ENCODE assay signal across 15 cellular contexts in genomic region chr10:21625623-21626229, GRCh38.
DNase-seq lines count a peak whose midpoint lies in the region; ATAC-seq, FAIRE-seq and TF ChIP-seq lines count a peak whose summit lies in the region.
"Had no signal": no experiment of that assay in that cellular context is flagged by ENCODE, and none has a peak within 500 bp of the region (broad histone marks: within the 10 kb centered on the region; RNA-seq: fewer than 3 reads in every experiment).

No MANE protein-coding gene starts in this region.

- BruUV-seq in HepG2 (replicated peaks; lab: Mats Ljungman, UMichigan) (no TSS peak), GM12878 (replicated peaks; lab: Mats Ljungman, UMichigan) (no TSS peak)

- no peak overlapping the region for H2AFZ ChIP-seq in HepG2 (ENCODE audit: low read length)
- H2AFZ ChIP-seq in GM12878 (ENCODE audit: control insufficient read depth, low read depth, low read length) = no peak overlapping the region

- TF ChIP-seq EP300 in HepG2 (IDR thresholded peaks at IDR 0.05; ENCODE audit: low read depth in 2 of 2, low read length in 2 of 2) (no peak), HepG2 (CRISPR knock-in tag; IDR thresholded peaks at IDR 0.05; ENCODE audit: borderline replicate concordance) (no peak), GM12878 (IDR thresholded peaks at IDR 0.05; ENCODE audit: borderline replicate concordance in 1 of 2, control insufficient read depth in 1 of 2, low read depth in 2 of 2, low read length in 2 of 2) (no peak)

- no peak for TF ChIP-seq RAD21 in HepG2 (CRISPR knock-in tag; IDR thresholded peaks at IDR 0.05)
- no peak for TF ChIP-seq RAD21 in GM12878 (IDR thresholded peaks at IDR 0.05; ENCODE audit: insufficient read depth, low read depth, low read length)

- H3K9ac ChIP-seq in HepG2 (ENCODE audit: insufficient read depth, low read depth, low read length) (no peak overlapping the region), GM12878 (ENCODE audit: control insufficient read depth, insufficient read depth, low read length) (no peak overlapping the region)

- no peaks in the 10 kb centered on the region for H3K9me3 Mint-ChIP-seq in T-helper 1 cell treated with Interleukin-12 subunit alpha and Interleukin-12 subunit beta and Interleukin-4 antibody, amounts not matched to agents 30 μg/mL and 1 μg/mL, for 36 hours

- H3K79me2 ChIP-seq in HepG2 (ENCODE audit: insufficient read depth, low read length) = peaks cover 6% of the 10 kb centered on the region
- H3K79me2 ChIP-seq in GM12878 (ENCODE audit: control insufficient read depth, insufficient read depth, low read length) = no peaks in the 10 kb centered on the region

- FAIRE-seq in HepG2 (lab: Jason Lieb, UNC) (no peak), GM12878 (lab: Jason Lieb, UNC) (peak; percentile 41), RCC 7860 (lab: Jason Lieb, UNC) (no peak)
- FAIRE-seq: GM18507 had no signal

- RAD21 ChIA-PET in GM12878 (lab: Charles Lee; ENCODE audit: unreplicated experiment) = no interaction called here

- in situ Hi-C loops in HepG2 (cut with HindIII; ENCODE audit: extremely low pct_ligation_motif_present, low pct_unique_long_range_greater_than_20kb) = no loop called here
- in situ Hi-C loops in GM12878 (cut with MboI) = no loop called here

- WGBS in HepG2 (ENCODE audit: low lambda C conversion rate) = 97% methylated on average over 3 of the region's 3 CpGs
- 76% methylated on average over 3 of the region's 3 CpGs for WGBS in right lobe of liver (ENCODE audit: insufficient coverage, low coverage, low lambda C conversion rate, missing lambda C conversion rate)
- WGBS in GM12878 (ENCODE audit: insufficient coverage, insufficient replicate concordance, low lambda C conversion rate, missing lambda C conversion rate) = 100% methylated on average over 3 of the region's 3 CpGs

- H3K4me2 ChIP-seq in HepG2 (ENCODE audit: low read depth, low read length) (no peak overlapping the region), GM12878 (ENCODE audit: control insufficient read depth, insufficient read depth) (no peak overlapping the region)

- no peaks in the 10 kb centered on the region for H3K9me3 ChIP-seq in HepG2 (ENCODE audit: low read length)
- no peaks in the 10 kb centered on the region for H3K9me3 ChIP-seq in right lobe of liver
- no peaks in the 10 kb centered on the region for H3K9me3 ChIP-seq in GM12878 (replicated peaks; ENCODE audit: control insufficient read depth, insufficient read depth, low read length)
- H3K9me3 ChIP-seq: HAP-1 had no signal

- H3K4me3 Mint-ChIP-seq in T-helper 1 cell treated with Interleukin-12 subunit alpha and Interleukin-12 subunit beta and Interleukin-4 antibody, amounts not matched to agents 30 μg/mL and 1 μg/mL, for 36 hours = no peak overlapping the region

- H3K27ac Mint-ChIP-seq in T-helper 1 cell treated with Interleukin-12 subunit alpha and Interleukin-12 subunit beta and Interleukin-4 antibody, amounts not matched to agents 30 μg/mL and 1 μg/mL, for 36 hours = peak overlapping the region; percentile 21

- H3K36me3 Mint-ChIP-seq in T-helper 1 cell treated with Interleukin-12 subunit alpha and Interleukin-12 subunit beta and Interleukin-4 antibody, amounts not matched to agents 30 μg/mL and 1 μg/mL, for 36 hours (ENCODE audit: low read depth) = peaks cover 33% of the 10 kb centered on the region

- intact Hi-C loops in HepG2 (cut with micrococcal nuclease; ENCODE audit: unreplicated experiment) (no loop called here), right lobe of liver (cut with DNase I) (no loop called here), GM12878 (cut with micrococcal nuclease; ENCODE audit: unreplicated experiment) (no loop called here)

- CTCF ChIA-PET in HepG2 (lab: Yijun Ruan, JAX; ENCODE audit: low intra/inter-chr PET ratio, low total read pairs) = no interaction called here
- CTCF ChIA-PET in GM12878 (lab: Yijun Ruan, JAX) = interaction anchor here (1.1 kb wide), 1 partner anchor 16 kb away, joined by 3 read pairs; no protein-coding TSS in a partner anchor

- SMC1A ChIA-PET in GM12878 (lab: Charles Lee; ENCODE audit: uncharacterized antibody, unreplicated experiment) = interaction anchor here (1.8 kb wide), 1 partner anchor 11 kb away, joined by 6 read pairs; no protein-coding TSS in a partner anchor

- H3K27me3 ChIP-seq in HepG2 (ENCODE audit: control insufficient read depth in 1 of 2, insufficient read depth in 2 of 2, low read length in 2 of 2) (no peaks in the 10 kb centered on the region), right lobe of liver (no peaks in the 10 kb centered on the region), GM12878 (replicated peaks in 1 of 2; ENCODE audit: control insufficient read depth in 2 of 2, insufficient read depth in 2 of 2, low read length in 1 of 2) (no peaks in the 10 kb centered on the region)

- H3K36me3 ChIP-seq in HepG2 (replicated peaks in 1 of 2; ENCODE audit: control insufficient read depth in 1 of 2, insufficient read depth in 2 of 2, low read length in 2 of 2) = peaks cover 8 to 45% of the 10 kb centered on the region in 2 experiments
- no peaks in the 10 kb centered on the region for H3K36me3 ChIP-seq in right lobe of liver
- peaks cover 2 to 7% of the 10 kb centered on the region in 2 experiments; a peak in 2 of 4 replicates for H3K36me3 ChIP-seq in GM12878 (ENCODE audit: control insufficient read depth in 2 of 2, insufficient read depth in 2 of 2, low read length in 1 of 2)

- peaks cover 34% of the 10 kb centered on the region for H3K4me1 ChIP-seq in HepG2 (ENCODE audit: insufficient read depth, low read length)
- H3K4me1 ChIP-seq in right lobe of liver = no peaks in the 10 kb centered on the region
- H3K4me1 ChIP-seq in GM12878 (ENCODE audit: control insufficient read depth, insufficient read depth, low read length) = no peaks in the 10 kb centered on the region
- H3K4me1 ChIP-seq: HAP-1 had no signal

- ATAC-seq in HepG2 (peak; percentile 21; the same call in 2 of the 3 replicates), right lobe of liver (no peak), GM12878 (no peak)

- DNase-seq in T-helper 1 cell (no peak), HepG2 (ENCODE audit: low spot score) (no peak), right lobe of liver (no peak), GM12878 (ENCODE audit: low read depth, low spot score) (no peak), RCC 7860 (ENCODE audit: low spot score) (no peak)
- DNase-seq in stimulated activated CD4-positive, alpha-beta T cell treated with anti-CD3 and anti-CD28 coated beads, Interleukin-2, amount 100 ng/mL, for 48 hours = no peak
- DNase-seq in stimulated activated CD4-positive, alpha-beta T cell treated with anti-CD3 and anti-CD28 coated beads, Interleukin-15, amount 100 ng/mL, for 24 hours = no peak
- DNase-seq: DMS153, NCI-H1436, NCI-H2029 treated with DMSO at 0.1 percent for 48 hours, NCI-H524 treated with DMSO at 0.1 percent for 48 hours had no signal

- TF ChIP-seq POLR2A in HepG2 (IDR thresholded peaks at IDR 0.05; ENCODE audit: insufficient read depth in 1 of 2, low read depth in 2 of 2, low read length in 2 of 2) = no peak
- TF ChIP-seq POLR2A in right lobe of liver (IDR thresholded peaks at IDR 0.05) = no peak
- TF ChIP-seq POLR2A in GM12878 (IDR thresholded peaks at IDR 0.05; ENCODE audit: low read depth, low read length) = no peak

- POLR2A ChIA-PET in HepG2 (lab: Yijun Ruan, JAX) = no interaction called here
- POLR2A ChIA-PET in GM12878 (lab: Charles Lee) = no interaction called here

- peaks cover 17% of the 10 kb centered on the region for H3K4me1 Mint-ChIP-seq in T-helper 1 cell treated with Interleukin-12 subunit alpha and Interleukin-12 subunit beta and Interleukin-4 antibody, amounts not matched to agents 30 μg/mL and 1 μg/mL, for 36 hours (ENCODE audit: low read depth)

- no peak for TF ChIP-seq CTCF in HepG2 (CRISPR knock-in tag; IDR thresholded peaks at IDR 0.05)
- no peak for TF ChIP-seq CTCF in right lobe of liver (IDR thresholded peaks at IDR 0.05)
- no peak for TF ChIP-seq CTCF in GM12878 (IDR thresholded peaks at IDR 0.05 in 2 of 3, conservative IDR thresholded peaks at IDR 0.05 in 1 of 3; ENCODE audit: control insufficient read depth in 2 of 3, extremely low read depth in 1 of 3, insufficient read depth in 1 of 3, low read depth in 3 of 3, low read length in 3 of 3)

- no peak overlapping the region for H3K27ac ChIP-seq in HepG2 (ENCODE audit: extremely low read length, insufficient read depth, low read length)
- no peak overlapping the region for H3K27ac ChIP-seq in right lobe of liver
- H3K27ac ChIP-seq in GM12878 (ENCODE audit: control insufficient read depth, insufficient read depth) = no peak overlapping the region
- H3K27ac ChIP-seq: 22Rv1 had no signal

- H4K20me1 ChIP-seq in HepG2 (ENCODE audit: insufficient read depth, low read length) (no peaks in the 10 kb centered on the region; the same call in 1 of the 2 replicates), GM12878 (ENCODE audit: control insufficient read depth, insufficient read depth) (no peaks in the 10 kb centered on the region)

- no peak overlapping the region for H3K4me3 ChIP-seq in HepG2 (replicated peaks in 1 of 3; ENCODE audit: insufficient read depth in 1 of 3, low read depth in 2 of 3, low read length in 3 of 3)
- no peak overlapping the region for H3K4me3 ChIP-seq in right lobe of liver
- no peak overlapping the region for H3K4me3 ChIP-seq in GM12878
- H3K4me3 ChIP-seq: HAP-1 had no signal

- H3K27me3 Mint-ChIP-seq in T-helper 1 cell treated with Interleukin-12 subunit alpha and Interleukin-12 subunit beta and Interleukin-4 antibody, amounts not matched to agents 30 μg/mL and 1 μg/mL, for 36 hours (ENCODE audit: low read depth) = no peaks in the 10 kb centered on the region

TF ChIP-seq in HepG2, 621 proteins besides CTCF, POLR2A, EP300 and RAD21:
- TF ChIP-seq POLR2AphosphoS5 (IDR thresholded peaks at IDR 0.05; ENCODE audit: low read depth, low read length) = 0 out of 2 replicates have a peak, but pooled peaks have one; percentile 15
- peak; percentile 77 for TF ChIP-seq ZNF7 (CRISPR knock-in tag; IDR thresholded peaks at IDR 0.05)
- no peak for TF ChIP-seq PLRG1 (conservative IDR thresholded peaks at IDR 0.05)

TF ChIP-seq in GM12878, 131 proteins besides CTCF, POLR2A, EP300 and RAD21 (continues in another document):
- TF ChIP-seq MEF2A (IDR thresholded peaks at IDR 0.05; ENCODE audit: insufficient read depth, low read depth, low read length) (no peak), TCF12 (IDR thresholded peaks at IDR 0.05; ENCODE audit: low read depth, low read length) (no peak), SMC3 (IDR thresholded peaks at IDR 0.05; ENCODE audit: borderline replicate concordance, low read length) (no peak), ETV6 (conservative IDR thresholded peaks at IDR 0.05 in 1 of 2, IDR thresholded peaks at IDR 0.05 in 1 of 2; ENCODE audit: borderline replicate concordance in 1 of 2, low read depth in 1 of 2) (no peak)
